1 cellular context compared by ENCODE assay signal in genomic region chr3:155618575-155618974, GRCh38.
TF ChIP-seq lines count a peak whose summit lies in the region.

No MANE protein-coding gene starts in this region.

TF ChIP-seq in GM23338, 12 proteins besides CTCF, POLR2A, EP300 and RAD21 (continued from another document):
- no peak for TF ChIP-seq REST (IDR thresholded peaks at IDR 0.05; ENCODE audit: unreplicated experiment)
